Comparison of ENCODE assay signal across 1 cellular context in genomic region chr17:57601328-57601727, GRCh38.
TF ChIP-seq lines count a peak whose summit lies in the region.

No MANE protein-coding gene starts in this region.

TF ChIP-seq in SK-N-SH treated with all-trans-retinoic acid at 6 μM for 48 hours, 23 proteins besides CTCF, POLR2A, EP300 and RAD21 (continued from another document):
- TF ChIP-seq PPARA (CRISPR knock-in tag; IDR thresholded peaks at IDR 0.05; ENCODE audit: borderline replicate concordance), result no peak
